ENCODE assay signal across 15 cellular contexts in genomic region chr5:42886612-42887011, GRCh38.
"Had no signal": no experiment of that assay in that cellular context is flagged by ENCODE, and none has a peak within 500 bp of the region (broad histone marks: within the 10 kb centered on the region; RNA-seq: fewer than 3 reads in every experiment).

No MANE protein-coding gene starts in this region.

- DNase-seq: activated CD4-positive, alpha-beta T cell treated with anti-CD3 and anti-CD28 coated beads for 36 hours; activated CD8-positive, alpha-beta memory T cell treated with anti-CD3 and anti-CD28 coated beads, Interleukin-2, amount 50 U/mL, for 4 hours; activated CD8-positive, alpha-beta T cell treated with anti-CD3 and anti-CD28 coated beads for 36 hours; activated gamma-delta T cell treated with Interleukin-2 at 50 U/mL for 16 hours; activated naive CD8-positive, alpha-beta T cell treated with anti-CD3 and anti-CD28 coated beads for 36 hours; activated T-cell treated with anti-CD3 and anti-CD28 coated beads, Interleukin-2, amount 50 U/mL, for 72 hours; anterior cingulate cortex; T-helper 9 cell; thyroid gland had no signal

- H3K4me1 ChIP-seq: breast epithelium, right atrium auricular region, thyroid gland had no signal

- H3K9me3 ChIP-seq: breast epithelium, heart left ventricle, right atrium auricular region, thyroid gland had no signal

- ATAC-seq: activated CD4-positive, alpha-beta T cell treated with anti-CD3 and anti-CD28 coated beads for 36 hours; activated CD8-positive, alpha-beta T cell treated with anti-CD3 and anti-CD28 coated beads for 36 hours; activated T-cell treated with anti-CD3 and anti-CD28 coated beads, Interleukin-2, amount 50 U/mL, for 72 hours had no signal

- H3K4me3 Mint-ChIP-seq: activated CD4-positive, alpha-beta T cell treated with anti-CD3 and anti-CD28 coated beads for 36 hours; activated CD8-positive, alpha-beta T cell treated with anti-CD3 and anti-CD28 coated beads for 36 hours; activated naive CD8-positive, alpha-beta T cell treated with anti-CD3 and anti-CD28 coated beads for 36 hours; activated T-cell treated with anti-CD3 and anti-CD28 coated beads, Interleukin-2, amount 50 U/mL, for 72 hours had no signal

- H3K36me3 Mint-ChIP-seq: activated naive CD8-positive, alpha-beta T cell treated with anti-CD3 and anti-CD28 coated beads for 36 hours had no signal

- H3K9me3 Mint-ChIP-seq: activated CD8-positive, alpha-beta T cell treated with anti-CD3 and anti-CD28 coated beads for 36 hours; activated naive CD8-positive, alpha-beta T cell treated with anti-CD3 and anti-CD28 coated beads for 36 hours; activated T-cell treated with anti-CD3 and anti-CD28 coated beads, Interleukin-2, amount 50 U/mL, for 72 hours had no signal

- H3K4me1 Mint-ChIP-seq: activated CD4-positive, alpha-beta T cell treated with anti-CD3 and anti-CD28 coated beads for 36 hours; activated naive CD8-positive, alpha-beta T cell treated with anti-CD3 and anti-CD28 coated beads for 36 hours had no signal

- H3K36me3 ChIP-seq: breast epithelium, heart left ventricle, right atrium auricular region, thyroid gland had no signal

- FAIRE-seq: endometrium, keratinocyte had no signal

- H3K27me3 Mint-ChIP-seq: activated naive CD8-positive, alpha-beta T cell treated with anti-CD3 and anti-CD28 coated beads for 36 hours had no signal

- H3K27me3 ChIP-seq: breast epithelium, heart left ventricle, right atrium auricular region, thyroid gland had no signal

- H3K4me3 ChIP-seq: breast epithelium, heart left ventricle, right atrium auricular region, smooth muscle cell, thyroid gland had no signal

- H3K27ac ChIP-seq: breast epithelium, right atrium auricular region, thyroid gland had no signal

- H3K27ac Mint-ChIP-seq: activated CD4-positive, alpha-beta T cell treated with anti-CD3 and anti-CD28 coated beads for 36 hours; activated CD8-positive, alpha-beta T cell treated with anti-CD3 and anti-CD28 coated beads for 36 hours; activated naive CD8-positive, alpha-beta T cell treated with anti-CD3 and anti-CD28 coated beads for 36 hours; activated T-cell treated with anti-CD3 and anti-CD28 coated beads, Interleukin-2, amount 50 U/mL, for 72 hours had no signal
